In genomic region chr1:206489980-206490534, GRCh38 we compare ENCODE assay signal across 8 cellular contexts. TPM values are rescaled to one million over a fixed set of nuclear protein-coding genes. Genes with fewer than 3 reads are reported as not detected.
DNase-seq lines count a peak whose midpoint lies in the region; ATAC-seq lines count a peak whose summit lies in the region.

No MANE protein-coding gene starts in this region.

- no peaks in the 10 kb centered on the region for H3K27me3 ChIP-seq in mesendoderm (ENCODE audit: insufficient read depth, low read length, poor library complexity)

- POLR2A ChIA-PET in activated CD8-positive, alpha-beta T cell treated with anti-CD3 and anti-CD28 coated beads, Interleukin-2, amount 10 ng/mL, durations not matched to agents 7 days and 5 days (lab: Charles Lee), result interaction anchor here (1.0 to 1.8 kb wide), 4 partner anchors 13 to 93 kb away, joined by 3 to 6 read pairs (median 4); partner anchors contain the start of gene RASSF5

- H3K9me3 Mint-ChIP-seq in activated CD8-positive, alpha-beta T cell treated with anti-CD3 and anti-CD28 coated beads, Interleukin-2, amount 10 ng/mL, durations not matched to agents 7 days and 5 days (ENCODE audit: insufficient read depth), result no peaks in the 10 kb centered on the region

- H2AK5ac ChIP-seq in mesendoderm (ENCODE audit: low read length), result no peak overlapping the region

- no peak overlapping the region for H2BK15ac ChIP-seq in mesendoderm (replicated peaks; ENCODE audit: low read depth)

- H3K18ac ChIP-seq in mesendoderm (ENCODE audit: low read length), result no peak overlapping the region

- peaks cover 1% of the 10 kb centered on the region for H3K36me3 ChIP-seq in mesendoderm (ENCODE audit: control insufficient read depth, insufficient read depth, low read length)

- H3K27ac ChIP-seq in mesendoderm (ENCODE audit: low read depth, low read length), result no peak overlapping the region

- H3K36me3 Mint-ChIP-seq in activated CD8-positive, alpha-beta T cell treated with anti-CD3 and anti-CD28 coated beads, Interleukin-2, amount 10 ng/mL, durations not matched to agents 7 days and 5 days (ENCODE audit: low read depth), result peaks cover 66% of the 10 kb centered on the region

- H3K56ac ChIP-seq in mesendoderm (ENCODE audit: low read length), result no peak overlapping the region

- no peaks in the 10 kb centered on the region for H3K4me1 ChIP-seq in mesendoderm (ENCODE audit: control insufficient read depth, low read depth, low read length)

- ATAC-seq in HG02642 (IDR thresholded peaks at IDR 0.05; ENCODE audit: poor library complexity, unreplicated experiment) (peak; percentile 64), HG02588 (IDR thresholded peaks at IDR 0.05; ENCODE audit: unreplicated experiment) (no peak)
- peak; percentile 84 for ATAC-seq in activated CD8-positive, alpha-beta T cell treated with anti-CD3 and anti-CD28 coated beads, Interleukin-2, amount 10 ng/mL, durations not matched to agents 7 days and 5 days

- no peaks in the 10 kb centered on the region for H3K27me3 Mint-ChIP-seq in activated CD8-positive, alpha-beta T cell treated with anti-CD3 and anti-CD28 coated beads, Interleukin-2, amount 10 ng/mL, durations not matched to agents 7 days and 5 days (ENCODE audit: low read depth)

- H3K9ac ChIP-seq in mesendoderm (ENCODE audit: low read length), result no peak overlapping the region

- H3K4me3 ChIP-seq in mesendoderm (ENCODE audit: low read length), result no peak overlapping the region

- H3K4me3 Mint-ChIP-seq in activated CD8-positive, alpha-beta T cell treated with anti-CD3 and anti-CD28 coated beads, Interleukin-2, amount 10 ng/mL, durations not matched to agents 7 days and 5 days, result no peak overlapping the region

- H3K79me2 ChIP-seq in mesendoderm (ENCODE audit: control insufficient read depth, insufficient read depth, low read length), result no peaks in the 10 kb centered on the region

- no peak overlapping the region for H3K4me2 ChIP-seq in mesendoderm (ENCODE audit: low read length)

- peaks cover 20% of the 10 kb centered on the region for H3K4me1 Mint-ChIP-seq in activated CD8-positive, alpha-beta T cell treated with anti-CD3 and anti-CD28 coated beads, Interleukin-2, amount 10 ng/mL, durations not matched to agents 7 days and 5 days (ENCODE audit: low read depth)

- H2BK5ac ChIP-seq in mesendoderm (ENCODE audit: low read length), result no peak overlapping the region

- DNase-seq in DMS114 treated with DMSO at 0.1 percent for 48 hours (lab: John Stamatoyannopoulos, UW; ENCODE audit: unreplicated experiment) (peak; percentile 19), NCI-H69 (lab: John Stamatoyannopoulos, UW) (peak; percentile 81), mesendoderm (peak; percentile 83)
- DNase-seq in activated CD8-positive, alpha-beta T cell treated with anti-CD3 and anti-CD28 coated beads, Interleukin-2, amount 10 ng/mL, durations not matched to agents 7 days and 5 days, result peak; percentile 78
- DNase-seq in effector CD4-positive, alpha-beta T cell, result peak; percentile 49
- peak; percentile 40 to 49 for DNase-seq in stimulated activated CD8-positive, alpha-beta memory T cell treated with anti-CD3 and anti-CD28 coated beads, Interleukin-7, amount 100 ng/mL, for 1 hour (ENCODE audit: low read depth in 2 of 2)

- CTCF ChIA-PET in activated CD8-positive, alpha-beta T cell treated with anti-CD3 and anti-CD28 coated beads, Interleukin-2, amount 10 ng/mL, durations not matched to agents 7 days and 5 days (lab: Charles Lee), result interaction anchor here (0.6 to 3.6 kb wide), 28 partner anchors 9 to 178 kb away, joined by 3 to 30 read pairs (median 6); partner anchors contain the start of genes DYRK3, EIF2D and IKBKE

- H4K5ac ChIP-seq in mesendoderm (ENCODE audit: low read length), result no peak overlapping the region

- no peak overlapping the region for H3K4ac ChIP-seq in mesendoderm (ENCODE audit: low read depth, low read length)

- no peak overlapping the region for H4K8ac ChIP-seq in mesendoderm (ENCODE audit: low read depth, low read length)

- H2BK120ac ChIP-seq in mesendoderm (ENCODE audit: low read depth, low read length), result no peak overlapping the region

- WGBS in mesendoderm (ENCODE audit: extremely low coverage, insufficient coverage, low lambda C conversion rate), result no CpG with 5 or more reads among the region's 14 CpGs

- H3K23ac ChIP-seq in mesendoderm (ENCODE audit: low read length), result no peak overlapping the region

- no peak overlapping the region for H3K27ac Mint-ChIP-seq in activated CD8-positive, alpha-beta T cell treated with anti-CD3 and anti-CD28 coated beads, Interleukin-2, amount 10 ng/mL, durations not matched to agents 7 days and 5 days

- no peaks in the 10 kb centered on the region for H3K79me1 ChIP-seq in mesendoderm (ENCODE audit: low read length)

RNA-seq across cellular contexts. Expression of gene RASSF5, which starts 17.3 kb away (rescaled TPM):
- 100 to 1,000 TPM; 192 to 195 TPM for total RNA-seq in activated CD8-positive, alpha-beta T cell treated with anti-CD3 and anti-CD28 coated beads, Interleukin-2, amount 10 ng/mL, durations not matched to agents 7 days and 5 days
- polyA plus RNA-seq in mesendoderm (2013, experiment 1 of 2), result 1.4 TPM
- 1.8 TPM for polyA plus RNA-seq in mesendoderm (2013, experiment 2 of 2)

RNA-seq across cellular contexts. Expression of gene IKBKE, which starts 19.8 kb away (rescaled TPM):
- 10 to 100 TPM; 68.3 to 70.1 TPM for total RNA-seq in activated CD8-positive, alpha-beta T cell treated with anti-CD3 and anti-CD28 coated beads, Interleukin-2, amount 10 ng/mL, durations not matched to agents 7 days and 5 days
- polyA plus RNA-seq in mesendoderm (2013, experiment 1 of 2), result 3.7 TPM
- 3.8 TPM for polyA plus RNA-seq in mesendoderm (2013, experiment 2 of 2)

Comparison
In these comparisons a context has a peak if more than half of its experiments do, and no peak if none do; other contexts are left out.
1. DNase-seq: peak in every context shown above with its lines; median percentile 83 in mesendoderm; 81 in NCI-H69; 78 in activated CD8-positive, alpha-beta T cell treated with anti-CD3 and anti-CD28 coated beads, Interleukin-2, amount 10 ng/mL, durations not matched to agents 7 days and 5 days; 49 in effector CD4-positive, alpha-beta T cell; 44 in stimulated activated CD8-positive, alpha-beta memory T cell treated with anti-CD3 and anti-CD28 coated beads, Interleukin-7, amount 100 ng/mL, for 1 hour; 19 in DMS114 treated with DMSO at 0.1 percent for 48 hours.